In the genomic region with DNA sequence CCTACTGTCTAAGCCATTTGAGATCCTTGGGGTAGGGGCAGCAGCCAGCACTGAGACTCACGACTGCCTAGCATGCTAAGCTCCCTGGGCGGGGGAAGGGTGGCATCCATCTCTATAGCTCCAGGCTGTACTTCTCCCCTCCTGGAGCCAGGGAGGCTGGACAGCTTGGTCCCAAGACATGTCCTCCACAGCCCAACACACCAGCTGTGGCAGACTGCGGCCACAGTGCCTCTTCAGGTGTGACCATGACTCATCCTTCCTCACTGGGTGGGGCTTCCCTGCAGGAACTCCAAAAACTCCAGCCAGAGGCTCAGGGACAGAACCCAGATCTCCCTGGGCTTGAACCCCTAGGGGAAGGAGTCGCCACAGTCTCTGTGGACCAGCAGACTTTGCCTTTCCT, we compare ENCODE assay signal across 25 cellular contexts.
"Had no signal": no experiment of that assay in that cellular context is flagged by ENCODE, and none has a peak within 500 bp of the region (broad histone marks: within the 10 kb centered on the region; RNA-seq: fewer than 3 reads in every experiment).

No MANE protein-coding gene starts in this region.

- H3K36me3 ChIP-seq: left lung, neural progenitor cell, prostate gland, sigmoid colon, stomach, thyroid gland, vagina had no signal

- H3K79me2 ChIP-seq: hepatocyte had no signal

- H3K4me3 ChIP-seq: hepatocyte, left lung, neural progenitor cell, prostate gland, sigmoid colon, stomach, thyroid gland, vagina had no signal

- H2AFZ ChIP-seq: hepatocyte, neural progenitor cell had no signal

- FAIRE-seq: endometrium, frontal cortex, kidney had no signal

- ATAC-seq: effector memory CD8-positive, alpha-beta T cell; left cardiac atrium; left lung; naive thymus-derived CD4-positive, alpha-beta T cell; right cardiac atrium; stimulated activated effector memory CD8-positive, alpha-beta T cell treated with anti-CD3 and anti-CD28 coated beads, Interleukin-12 subunit alpha, Interleukin-12 subunit beta, amount 100 ng/mL, for 72 hours had no signal

- H3K27me3 ChIP-seq: hepatocyte, left lung, neural progenitor cell, sigmoid colon, stomach, thyroid gland, vagina had no signal

- H3K9me3 ChIP-seq: prostate gland had no signal

- H3K4me1 ChIP-seq: left lung, neural progenitor cell, prostate gland, sigmoid colon, stomach, thyroid gland, vagina had no signal

- H3K4me2 ChIP-seq: hepatocyte, neural progenitor cell had no signal

- DNase-seq: cortex of kidney; effector memory CD8-positive, alpha-beta T cell; head of caudate nucleus; kidney; left cardiac atrium; left lung; mesendoderm; midbrain; naive thymus-derived CD4-positive, alpha-beta T cell; nucleus accumbens; sigmoid colon; stimulated activated CD4-positive, alpha-beta T cell treated with anti-CD3 and anti-CD28 coated beads, Interleukin-2, amount 100 ng/mL, for 24 hours; stimulated activated CD4-positive, alpha-beta T cell treated with anti-CD3 and anti-CD28 coated beads, Interleukin-4, amount 100 ng/mL, for 24 hours; stimulated activated naive CD4-positive, alpha-beta T cell treated with Interleukin-2 at 50 U/mL for 16 hours; stomach; thyroid gland; trophoblast cell had no signal

- H3K27ac ChIP-seq: hepatocyte, left lung, neural progenitor cell, prostate gland, sigmoid colon, stomach, thyroid gland, vagina had no signal

- H3K9ac ChIP-seq: neural progenitor cell had no signal
